ENCODE assay signal across 8 cellular contexts in genomic region chr12:75479963-75480461, GRCh38. TPM values are rescaled to one million over a fixed set of nuclear protein-coding genes. Genes with fewer than 3 reads are reported as not detected.
A peak's percentile ranks its signal among the peaks of the same experiment; 100 is the strongest.
DNase-seq lines count a peak whose midpoint lies in the region; ATAC-seq and TF ChIP-seq lines count a peak whose summit lies in the region.

No MANE protein-coding gene starts in this region.

- no peaks in the 10 kb centered on the region for H3K9me3 ChIP-seq in CD4-positive, CD25-positive, alpha-beta regulatory T cell (ENCODE audit: control insufficient read depth in 2 of 2, low read length in 2 of 2)
- H3K9me3 ChIP-seq in HUES6 (ENCODE audit: control insufficient read depth, insufficient read depth, low read depth, low read length) (no peaks in the 10 kb centered on the region), mammary epithelial cell (replicated peaks; ENCODE audit: insufficient read depth, low read length) (no peaks in the 10 kb centered on the region), muscle layer of colon (ENCODE audit: low read length) (no peaks in the 10 kb centered on the region)

- H3K36me3 Mint-ChIP-seq in CD4-positive, CD25-positive, alpha-beta regulatory T cell, result peaks cover 7% of the 10 kb centered on the region

- H3K4me1 ChIP-seq in CD4-positive, CD25-positive, alpha-beta regulatory T cell (ENCODE audit: control insufficient read depth, insufficient read depth, low read length, poor library complexity, severe bottlenecking), result peaks cover 48% of the 10 kb centered on the region
- peaks cover 29% of the 10 kb centered on the region for H3K4me1 ChIP-seq in HUES6 (ENCODE audit: control insufficient read depth, insufficient read depth, low read length)
- H3K4me1 ChIP-seq in mammary epithelial cell (ENCODE audit: insufficient read depth, low read length), result peaks cover 41% of the 10 kb centered on the region
- H3K4me1 ChIP-seq in muscle layer of colon (ENCODE audit: insufficient read depth, low read length), result peaks cover 34% of the 10 kb centered on the region

- peak overlapping the region; percentile 81 for H3K27ac ChIP-seq in CD4-positive, CD25-positive, alpha-beta regulatory T cell (ENCODE audit: insufficient read depth, low read length, poor library complexity, severe bottlenecking)
- H3K27ac ChIP-seq in HUES6 (ENCODE audit: low read depth, low read length), result peak overlapping the region; percentile 51; the same call in 1 of the 2 replicates
- H3K27ac ChIP-seq in mammary epithelial cell (ENCODE audit: insufficient read depth, low read depth, low read length), result peak overlapping the region; percentile 85
- peak overlapping the region; percentile 87 for H3K27ac ChIP-seq in muscle layer of colon (ENCODE audit: low read depth, low read length)

- DNase-seq in CD4-positive, CD25-positive, alpha-beta regulatory T cell, result peak in 1 of 3 donors; percentile 58
- peak; percentile 63 for DNase-seq in mammary epithelial cell
- no peak for DNase-seq in DMS79 (lab: John Stamatoyannopoulos, UW)
- no peak for DNase-seq in NCI-H1048 (lab: John Stamatoyannopoulos, UW)
- no peak for DNase-seq in hippocampal formation (lab: John Stamatoyannopoulos, UW)

- H3K9ac ChIP-seq in HUES6 (ENCODE audit: low read length) (no peak overlapping the region), mammary epithelial cell (ENCODE audit: insufficient read depth, low read length) (peak overlapping the region; percentile 48), muscle layer of colon (ENCODE audit: low read length) (peak overlapping the region; percentile 21)

- H3K27me3 ChIP-seq in CD4-positive, CD25-positive, alpha-beta regulatory T cell (ENCODE audit: control insufficient read depth, insufficient read depth, low read length), result no peaks in the 10 kb centered on the region
- H3K27me3 ChIP-seq in HUES6 (ENCODE audit: control insufficient read depth, insufficient read depth, low read length), result no peaks in the 10 kb centered on the region
- H3K27me3 ChIP-seq in mammary epithelial cell (ENCODE audit: insufficient read depth, low read length), result no peaks in the 10 kb centered on the region
- no peaks in the 10 kb centered on the region for H3K27me3 ChIP-seq in muscle layer of colon (ENCODE audit: control insufficient read depth in 1 of 2, insufficient read depth in 2 of 2, low read length in 2 of 2)

- ATAC-seq in CD4-positive, CD25-positive, alpha-beta regulatory T cell (ENCODE audit: low read depth in 2 of 2), result peak; percentile 19 to 21
- ATAC-seq in GM21360 (IDR thresholded peaks at IDR 0.05; ENCODE audit: unreplicated experiment), result peak; percentile 41

- BruUV-seq in mammary epithelial cell (replicated peaks; lab: Mats Ljungman, UMichigan), result TSS peak; percentile 61

- intact Hi-C loops in mammary epithelial cell (cut with micrococcal nuclease), result loop anchor here (1.0 to 10.0 kb wide), 5 partner anchors 33 to 795 kb away; partner anchors contain the start of genes GLIPR1L1 and GLIPR1L2

- H3K4me3 ChIP-seq in CD4-positive, CD25-positive, alpha-beta regulatory T cell (ENCODE audit: low read depth, low read length), result peak overlapping the region; percentile 99
- H3K4me3 ChIP-seq in HUES6 (ENCODE audit: low read depth, low read length) (no peak overlapping the region), mammary epithelial cell (replicated peaks in 1 of 3; ENCODE audit: insufficient read depth in 1 of 3, low read depth in 2 of 3, low read length in 3 of 3) (peak overlapping the region; percentile 49 to 71 (median 67)), muscle layer of colon (ENCODE audit: low read depth in 1 of 2, low read length in 2 of 2) (peak overlapping the region; percentile 44 to 74)

- peaks cover 37 to 76% (median 54%) of the 10 kb centered on the region in 4 donors for H3K4me1 Mint-ChIP-seq in CD4-positive, CD25-positive, alpha-beta regulatory T cell

- in situ Hi-C loops in mammary epithelial cell (cut with MboI; ENCODE audit: low sequenced_read_pairs in 2 of 2), result loop anchor here (5.0 to 10.0 kb wide), 2 partner anchors 145 to 148 kb away; partner anchors contain the start of genes CAPS2 (in 2 of the 2) and GLIPR1L1 (in 2 of the 2)

- H3K27ac Mint-ChIP-seq in CD4-positive, CD25-positive, alpha-beta regulatory T cell, result peak overlapping the region; percentile 94 to 95 (median 95)

- no peak for TF ChIP-seq CTCF in mammary epithelial cell (conservative IDR thresholded peaks at IDR 0.05 in 1 of 2, IDR thresholded peaks at IDR 0.05 in 1 of 2; ENCODE audit: extremely low read depth in 1 of 2, insufficient read depth in 1 of 2, low read depth in 1 of 2, low read length in 2 of 2)

- peak overlapping the region; percentile 98 to 99 (median 98) for H3K4me3 Mint-ChIP-seq in CD4-positive, CD25-positive, alpha-beta regulatory T cell

- H4K20me1 ChIP-seq in mammary epithelial cell (ENCODE audit: insufficient read depth, low read length), result no peaks in the 10 kb centered on the region

- peak overlapping the region; percentile 89 for H3K4me2 ChIP-seq in mammary epithelial cell (ENCODE audit: insufficient read depth, low read depth, low read length)

- CTCF ChIA-PET in mammary epithelial cell (lab: Charles Lee; ENCODE audit: low non-redundant PET), result no interaction called here

- WGBS in mammary epithelial cell (ENCODE audit: low coverage, missing lambda C conversion rate), result 3% methylated on average over 2 of the region's 2 CpGs

- peak overlapping the region; percentile 79 for H2AFZ ChIP-seq in mammary epithelial cell (ENCODE audit: low read depth, low read length)

- peaks cover 4% of the 10 kb centered on the region for H3K36me3 ChIP-seq in CD4-positive, CD25-positive, alpha-beta regulatory T cell (ENCODE audit: control insufficient read depth, insufficient read depth, low read length)
- H3K36me3 ChIP-seq in HUES6 (ENCODE audit: control insufficient read depth, insufficient read depth, low read length) (no peaks in the 10 kb centered on the region), mammary epithelial cell (ENCODE audit: insufficient read depth, low read length) (no peaks in the 10 kb centered on the region), muscle layer of colon (ENCODE audit: insufficient read depth, low read length) (no peaks in the 10 kb centered on the region)

- dilution Hi-C loops in mammary epithelial cell (cut with HindIII; ENCODE audit: low sequenced_read_pairs), result no loop called here

- no peaks in the 10 kb centered on the region for H3K9me3 Mint-ChIP-seq in CD4-positive, CD25-positive, alpha-beta regulatory T cell

- no peaks in the 10 kb centered on the region for H3K27me3 Mint-ChIP-seq in CD4-positive, CD25-positive, alpha-beta regulatory T cell

- H3K79me2 ChIP-seq in mammary epithelial cell (ENCODE audit: insufficient read depth, low read length), result peaks cover 36% of the 10 kb centered on the region

RNA-seq across cellular contexts. Expression of gene GLIPR1, which starts 0.5 kb away (rescaled TPM):
- total RNA-seq in CD4-positive, CD25-positive, alpha-beta regulatory T cell, result 91.4 TPM
- 100 to 1,000 TPM; 127 to 207 (median 173) TPM for polyA plus RNA-seq in CD4-positive, CD25-positive, alpha-beta regulatory T cell
- total RNA-seq in mammary epithelial cell, result 10 to 100 TPM; 92.4 to 96.0 TPM
- 74.1 TPM for polyA plus RNA-seq in mammary epithelial cell
- polyA minus RNA-seq in mammary epithelial cell, result 45.6 TPM

RNA-seq across cellular contexts. Expression of gene KRR1, which starts 31.4 kb away (rescaled TPM):
- total RNA-seq in CD4-positive, CD25-positive, alpha-beta regulatory T cell, result 113 TPM
- 10 to 100 TPM; 47.9 to 70.2 (median 59.0) TPM for polyA plus RNA-seq in CD4-positive, CD25-positive, alpha-beta regulatory T cell
- total RNA-seq in mammary epithelial cell, result 10 to 100 TPM; 36.7 to 99.1 TPM
- polyA plus RNA-seq in mammary epithelial cell, result 41.0 TPM
- polyA minus RNA-seq in mammary epithelial cell, result 21.6 TPM
